ENCODE assay signal across 17 cellular contexts in the genomic region with DNA sequence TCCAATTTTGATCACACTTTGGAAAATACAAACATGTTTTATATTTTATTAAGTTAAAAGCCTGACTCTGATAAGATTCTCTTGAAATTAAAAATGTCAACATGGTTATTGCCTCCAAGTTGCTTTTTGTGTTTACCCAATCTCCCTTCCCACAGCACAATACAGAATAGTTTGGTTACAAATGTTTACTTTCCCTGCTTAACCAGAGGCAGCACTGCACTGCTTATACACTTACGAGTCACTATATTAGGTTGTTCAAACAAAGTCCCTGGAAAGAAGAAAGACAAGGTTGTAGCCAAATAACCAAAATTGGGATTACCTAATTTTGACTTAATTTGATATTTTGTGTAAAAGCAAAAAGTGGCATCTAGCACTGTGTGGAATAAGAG. TPM values are rescaled to one million over a fixed set of nuclear protein-coding genes. Genes with fewer than 3 reads are reported as not detected.
DNase-seq lines count a peak whose midpoint lies in the region; ATAC-seq, FAIRE-seq and TF ChIP-seq lines count a peak whose summit lies in the region.
"Had no signal": no experiment of that assay in that cellular context is flagged by ENCODE, and none has a peak within 500 bp of the region (broad histone marks: within the 10 kb centered on the region; RNA-seq: fewer than 3 reads in every experiment).

No MANE protein-coding gene starts in this region.

- ATAC-seq in HepG2, result peak; percentile 61; the same call in 1 of the 3 replicates

- POLR2A ChIA-PET in HepG2 (lab: Yijun Ruan, JAX), result no interaction called here

- H3K36me3 ChIP-seq in adipocyte (ENCODE audit: control insufficient read depth, insufficient read depth, low read length, severe bottlenecking) (peaks cover 6% of the 10 kb centered on the region), HepG2 (replicated peaks in 1 of 2; ENCODE audit: control insufficient read depth in 1 of 2, insufficient read depth in 2 of 2, low read length in 2 of 2) (no peaks in the 10 kb centered on the region)

- TF ChIP-seq CTCF in HepG2 (CRISPR knock-in tag; IDR thresholded peaks at IDR 0.05), result no peak

- H3K4me2 ChIP-seq in HepG2 (ENCODE audit: low read depth, low read length), result no peak overlapping the region
- H3K4me2 ChIP-seq: KMS-11 had no signal

- CTCF ChIA-PET in HepG2 (lab: Yijun Ruan, JAX; ENCODE audit: low intra/inter-chr PET ratio, low total read pairs), result no interaction called here

- peaks cover 2% of the 10 kb centered on the region for H3K79me2 ChIP-seq in HepG2 (ENCODE audit: insufficient read depth, low read length)

- no peak for TF ChIP-seq RAD21 in HepG2 (CRISPR knock-in tag; IDR thresholded peaks at IDR 0.05)

- no peaks in the 10 kb centered on the region for H4K20me1 ChIP-seq in HepG2 (ENCODE audit: insufficient read depth, low read length)

- no peak for FAIRE-seq in HepG2 (lab: Jason Lieb, UNC)
- FAIRE-seq: GM19239 had no signal

- H3K27ac ChIP-seq in HepG2 (ENCODE audit: extremely low read length, insufficient read depth, low read length), result no peak overlapping the region
- H3K27ac ChIP-seq: KMS-11, RWPE1, SJCRH30 had no signal

- TF ChIP-seq EP300 in HepG2 (IDR thresholded peaks at IDR 0.05; ENCODE audit: low read depth in 2 of 2, low read length in 2 of 2) (no peak), HepG2 (CRISPR knock-in tag; IDR thresholded peaks at IDR 0.05; ENCODE audit: borderline replicate concordance) (no peak)

- H3K27me3 ChIP-seq in adipocyte (replicated peaks; ENCODE audit: control insufficient read depth, insufficient read depth, low read length) (no peaks in the 10 kb centered on the region), HepG2 (ENCODE audit: control insufficient read depth in 1 of 2, insufficient read depth in 2 of 2, low read length in 2 of 2) (no peaks in the 10 kb centered on the region)
- H3K27me3 ChIP-seq: SJCRH30 had no signal

- DNase-seq in ELR (ENCODE audit: low read depth), result peak; percentile 36
- DNase-seq in LHCN-M2 (ENCODE audit: low read depth), result peak; percentile 18
- peak; percentile 13 for DNase-seq in adipocyte (ENCODE audit: low read depth)
- DNase-seq in HepG2 (ENCODE audit: low spot score), result peak; percentile 18
- DNase-seq in NCI-H524 treated with DMSO at 0.1 percent for 48 hours (lab: John Stamatoyannopoulos, UW), result no peak
- DNase-seq in NCI-H2171 treated with DMSO at 0.1 percent for 48 hours (lab: John Stamatoyannopoulos, UW), result no peak
- DNase-seq in amygdala (lab: John Stamatoyannopoulos, UW), result no peak
- DNase-seq: COR-L47, NCI-H1105, NCI-H1694 treated with DMSO at 0.1 percent for 48 hours, NCI-H2107, NCI-H226, NCI-H526 treated with DMSO at 0.1 percent for 48 hours, SJCRH30 had no signal

- no TSS peak for BruUV-seq in HepG2 (replicated peaks; lab: Mats Ljungman, UMichigan)

- H3K4me3 ChIP-seq in adipocyte (ENCODE audit: low read length), result no peak overlapping the region
- no peak overlapping the region for H3K4me3 ChIP-seq in HepG2 (replicated peaks in 1 of 3; ENCODE audit: insufficient read depth in 1 of 3, low read depth in 2 of 3, low read length in 3 of 3)
- H3K4me3 ChIP-seq: SJCRH30 had no signal

- peaks cover 23% of the 10 kb centered on the region for H3K4me1 ChIP-seq in adipocyte (ENCODE audit: control insufficient read depth, insufficient read depth, low read length)
- H3K4me1 ChIP-seq in HepG2 (ENCODE audit: insufficient read depth, low read length), result peaks cover 18% of the 10 kb centered on the region
- H3K4me1 ChIP-seq: SJCRH30 had no signal

- no peak overlapping the region for H3K9ac ChIP-seq in adipocyte (ENCODE audit: low read length)
- no peak overlapping the region for H3K9ac ChIP-seq in HepG2 (ENCODE audit: insufficient read depth, low read depth, low read length)
- H3K9ac ChIP-seq: KMS-11 had no signal

- 35% methylated on average over 1 of the region's 1 CpG for WGBS in HepG2 (ENCODE audit: low lambda C conversion rate)

- no peak for TF ChIP-seq POLR2A in HepG2 (IDR thresholded peaks at IDR 0.05; ENCODE audit: insufficient read depth in 1 of 2, low read depth in 2 of 2, low read length in 2 of 2)

- H3K9me3 ChIP-seq in adipocyte (ENCODE audit: control insufficient read depth, low read length), result no peaks in the 10 kb centered on the region
- H3K9me3 ChIP-seq in HepG2 (ENCODE audit: low read length), result no peaks in the 10 kb centered on the region
- H3K9me3 ChIP-seq: SJCRH30 had no signal

- in situ Hi-C loops in HepG2 (cut with HindIII; ENCODE audit: extremely low pct_ligation_motif_present, low pct_unique_long_range_greater_than_20kb), result no loop called here

- intact Hi-C loops in HepG2 (cut with micrococcal nuclease; ENCODE audit: unreplicated experiment), result no loop called here

- no peak overlapping the region for H2AFZ ChIP-seq in HepG2 (ENCODE audit: low read length)

TF ChIP-seq in HepG2, 621 proteins besides CTCF, POLR2A, EP300 and RAD21 (continues in another document):
- no peak for TF ChIP-seq ZNF768 (CRISPR knock-in tag; IDR thresholded peaks at IDR 0.05)
- TF ChIP-seq ZNF660 (CRISPR knock-in tag; IDR thresholded peaks at IDR 0.05; ENCODE audit: borderline replicate concordance, low read depth), result no peak
- no peak for TF ChIP-seq SNAI1 (CRISPR knock-in tag; IDR thresholded peaks at IDR 0.05; ENCODE audit: borderline replicate concordance)
- no peak for TF ChIP-seq ZHX1 (CRISPR knock-in tag; IDR thresholded peaks at IDR 0.05; ENCODE audit: low read depth)
- no peak for TF ChIP-seq ZNF431 (CRISPR knock-in tag; IDR thresholded peaks at IDR 0.05; ENCODE audit: borderline replicate concordance, low read depth)
- TF ChIP-seq, protein P1, sequence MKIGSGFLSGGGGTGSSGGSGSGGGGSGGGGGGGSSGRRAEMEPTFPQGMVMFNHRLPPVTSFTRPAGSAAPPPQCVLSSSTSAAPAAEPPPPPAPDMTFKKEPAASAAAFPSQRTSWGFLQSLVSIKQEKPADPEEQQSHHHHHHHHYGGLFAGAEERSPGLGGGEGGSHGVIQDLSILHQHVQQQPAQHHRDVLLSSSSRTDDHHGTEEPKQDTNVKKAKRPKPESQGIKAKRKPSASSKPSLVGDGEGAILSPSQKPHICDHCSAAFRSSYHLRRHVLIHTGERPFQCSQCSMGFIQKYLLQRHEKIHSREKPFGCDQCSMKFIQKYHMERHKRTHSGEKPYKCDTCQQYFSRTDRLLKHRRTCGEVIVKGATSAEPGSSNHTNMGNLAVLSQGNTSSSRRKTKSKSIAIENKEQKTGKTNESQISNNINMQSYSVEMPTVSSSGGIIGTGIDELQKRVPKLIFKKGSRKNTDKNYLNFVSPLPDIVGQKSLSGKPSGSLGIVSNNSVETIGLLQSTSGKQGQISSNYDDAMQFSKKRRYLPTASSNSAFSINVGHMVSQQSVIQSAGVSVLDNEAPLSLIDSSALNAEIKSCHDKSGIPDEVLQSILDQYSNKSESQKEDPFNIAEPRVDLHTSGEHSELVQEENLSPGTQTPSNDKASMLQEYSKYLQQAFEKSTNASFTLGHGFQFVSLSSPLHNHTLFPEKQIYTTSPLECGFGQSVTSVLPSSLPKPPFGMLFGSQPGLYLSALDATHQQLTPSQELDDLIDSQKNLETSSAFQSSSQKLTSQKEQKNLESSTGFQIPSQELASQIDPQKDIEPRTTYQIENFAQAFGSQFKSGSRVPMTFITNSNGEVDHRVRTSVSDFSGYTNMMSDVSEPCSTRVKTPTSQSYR (CRISPR knock-in tag; IDR thresholded peaks at IDR 0.05; ENCODE audit: borderline replicate concordance), result no peak
- TF ChIP-seq FOXP1 (IDR thresholded peaks at IDR 0.05), result no peak
- peak; percentile 63 for TF ChIP-seq FOXP1 (CRISPR knock-in tag; IDR thresholded peaks at IDR 0.05)

RNA-seq across cellular contexts. Expression of gene SRFBP1, which starts 25.9 kb away (rescaled TPM):
- total RNA-seq in LHCN-M2 (2014; rRNA removed) (17.6 and 19.0 TPM in 2 replicates), HepG2 (2016; rRNA removed; fragmentation: Illumina TruSeq; extraction: Trizol) (16.4 and 24.7 TPM in 2 replicates)
- 2.8 TPM for polyA plus RNA-seq in LHCN-M2 (2012)
- 10.4 and 16.2 TPM in 2 replicates for total RNA-seq in HepG2 (2016; cell fraction: cytosol; rRNA removed; fragmentation: Illumina TruSeq; extraction: Trizol; ENCODE audit: low read depth)
- total RNA-seq in HepG2 (2016; cell fraction: insoluble cytoplasmic fraction; rRNA removed; fragmentation: Illumina TruSeq; extraction: Trizol), result 16.0 and 25.1 TPM in 2 replicates
- total RNA-seq in HepG2 (2016; cell fraction: membrane; rRNA removed; fragmentation: Illumina TruSeq; extraction: Trizol), result 9.5 and 10.5 TPM in 2 replicates
- 18.7 and 19.6 TPM in 2 replicates for total RNA-seq in HepG2 (2016; cell fraction: nucleus; rRNA removed; fragmentation: Illumina TruSeq; extraction: Trizol)
- 1.5 and 2.1 TPM in 2 replicates for polyA plus RNA-seq in HepG2 (2011; rRNA removed)
- polyA plus RNA-seq in HepG2 (2011; cell fraction: cytosol; rRNA removed), result 0.90 and 1.4 TPM in 2 replicates
- polyA plus RNA-seq in HepG2 (2011; cell fraction: nucleus; rRNA removed), result 1.1 TPM in 2 replicates
- 3.9 and 5.6 TPM in 2 replicates for polyA plus RNA-seq in HepG2 (2012)
- polyA plus RNA-seq in HepG2 (2016; cell fraction: cytosol; fragmentation: Illumina TruSeq; extraction: Trizol; ENCODE audit: low read depth), result 0.50 and 0.69 TPM in 2 replicates
- polyA plus RNA-seq in HepG2 (2016; cell fraction: insoluble cytoplasmic fraction; fragmentation: Illumina TruSeq; extraction: Trizol; ENCODE audit: low read depth), result 11.8 and 12.5 TPM in 2 replicates
- polyA plus RNA-seq in HepG2 (2016; cell fraction: membrane; fragmentation: Illumina TruSeq; extraction: Trizol; ENCODE audit: low read depth), result 1.4 and 1.5 TPM in 2 replicates
- polyA plus RNA-seq in HepG2 (2016; cell fraction: nucleus; fragmentation: Illumina TruSeq; extraction: Trizol; ENCODE audit: insufficient read depth, low read depth), result 7.3 and 8.8 TPM in 2 replicates
- polyA minus RNA-seq in HepG2 (2011; rRNA and poly(A)+ RNA removed; ENCODE audit: low replicate concordance), result 0.60 and 2.6 TPM in 2 replicates
- 3.0 and 4.3 TPM in 2 replicates for polyA minus RNA-seq in HepG2 (2011; cell fraction: cytosol; rRNA and poly(A)+ RNA removed)
- polyA minus RNA-seq in HepG2 (2011; cell fraction: nucleus; rRNA and poly(A)+ RNA removed), result 13.8 and 14.2 TPM in 2 replicates

Comparison
In these comparisons a context has a peak if more than half of its experiments do, and no peak if none do; other contexts are left out.
1. DNase-seq: peak in ELR (single experiment), LHCN-M2 (single experiment), adipocyte (single experiment) and HepG2 (single experiment); none in NCI-H524 treated with DMSO at 0.1 percent for 48 hours (single experiment), NCI-H2171 treated with DMSO at 0.1 percent for 48 hours (single experiment) and amygdala (0 of 56).